In the genomic region with DNA sequence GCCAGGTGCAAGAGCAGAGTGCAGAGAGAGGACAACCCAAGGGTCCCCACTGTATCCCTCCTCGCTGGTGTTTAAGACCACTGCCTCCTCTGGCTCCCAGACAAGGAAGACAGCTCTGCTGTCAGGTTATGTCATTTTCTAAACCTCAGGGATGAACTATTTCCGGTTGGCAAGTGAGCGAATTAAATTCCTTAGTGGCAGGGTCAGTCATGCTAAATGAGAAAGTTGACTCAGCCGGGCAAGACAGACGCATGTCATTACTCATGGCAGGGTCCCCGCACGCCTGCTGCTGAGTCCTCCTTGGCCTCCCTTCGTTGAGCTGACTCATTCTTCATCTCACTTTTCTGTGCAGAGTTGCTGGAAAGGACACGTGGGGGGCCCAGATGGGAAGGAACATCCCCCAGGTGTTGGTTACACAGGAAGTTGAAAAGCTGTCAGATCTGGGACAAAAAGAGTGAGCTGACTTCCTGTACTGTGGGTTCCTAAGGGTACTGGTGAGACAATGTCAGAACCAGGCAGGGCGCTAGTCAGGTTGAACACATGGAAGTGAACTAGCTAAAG, we compare ENCODE assay signal across 1 cellular context.
TF ChIP-seq lines count a peak whose summit lies in the region.

No MANE protein-coding gene starts in this region.

TF ChIP-seq in K562, 482 proteins besides CTCF, POLR2A, EP300 and RAD21 (continued from another document and continues in another):
- TF ChIP-seq MED1 (CRISPR knock-in tag; IDR thresholded peaks at IDR 0.05; ENCODE audit: borderline replicate concordance) (no peak), BRD9 (IDR thresholded peaks at IDR 0.05; ENCODE audit: low read depth, partially characterized antibody) (no peak), BRCA1 (IDR thresholded peaks at IDR 0.05) (no peak), BRCA1 (CRISPR knock-in tag; IDR thresholded peaks at IDR 0.05) (no peak), KHSRP (IDR thresholded peaks at IDR 0.05) (no peak), CBFA2T3 (IDR thresholded peaks at IDR 0.05) (peak; percentile 64), ELF2 (CRISPR knock-in tag; IDR thresholded peaks at IDR 0.05) (no peak), YBX1 (IDR thresholded peaks at IDR 0.05) (no peak), HNRNPLL (IDR thresholded peaks at IDR 0.05; ENCODE audit: low read depth, low read length, poor library complexity, severe bottlenecking) (no peak), ATF1 (CRISPR knock-in tag; IDR thresholded peaks at IDR 0.05) (no peak), ATF1 (tag; IDR thresholded peaks at IDR 0.05) (peak; percentile 42; the same call in 1 of the 2 replicates), NRF1 (conservative IDR thresholded peaks at IDR 0.05 in 1 of 2, IDR thresholded peaks at IDR 0.05 in 1 of 2) (peak; percentile 39 to 58; a peak in 3 of 4 replicates), JUNB (CRISPR knock-in tag; conservative IDR thresholded peaks at IDR 0.05) (no peak), ZNF311 (CRISPR knock-in tag; IDR thresholded peaks at IDR 0.05) (no peak), DPF2 (IDR thresholded peaks at IDR 0.05) (0 out of 2 replicates have a peak, but pooled peaks have one; percentile 56), NR2C1 (IDR thresholded peaks at IDR 0.05) (no peak), NR2C1 (tag; IDR thresholded peaks at IDR 0.05) (peak; percentile 20; the same call in 1 of the 2 replicates), KLF6 (CRISPR knock-in tag; IDR thresholded peaks at IDR 0.05; ENCODE audit: borderline replicate concordance) (no peak), POLR2B (IDR thresholded peaks at IDR 0.05; ENCODE audit: low read depth, partially characterized antibody) (no peak), MCM7 (IDR thresholded peaks at IDR 0.05) (no peak), PTRF (tag; IDR thresholded peaks at IDR 0.05) (no peak), PTTG1 (tag; IDR thresholded peaks at IDR 0.05; ENCODE audit: low read depth) (no peak), CXXC5 (CRISPR knock-in tag; IDR thresholded peaks at IDR 0.05) (peak; percentile 69), RFX7 (CRISPR knock-in tag; IDR thresholded peaks at IDR 0.05) (no peak), ZNF316 (IDR thresholded peaks at IDR 0.05) (peak; percentile 83), RBM39 (optimal IDR thresholded peaks at IDR 0.05; ENCODE audit: low read depth, low read length) (no peak), HLTF (IDR thresholded peaks at IDR 0.05) (no peak), ZNF717 (CRISPR knock-in tag; IDR thresholded peaks at IDR 0.05) (no peak), PYGO2 (tag; IDR thresholded peaks at IDR 0.05) (no peak), ETV5 (CRISPR knock-in tag; IDR thresholded peaks at IDR 0.05; ENCODE audit: low read depth) (0 out of 2 replicates have a peak, but pooled peaks have one; percentile 21), POLR2H (tag; IDR thresholded peaks at IDR 0.05; ENCODE audit: low read depth) (no peak), L3MBTL2 (IDR thresholded peaks at IDR 0.05) (peak; percentile 85), CBX5 (IDR thresholded peaks at IDR 0.05; ENCODE audit: borderline replicate concordance, low read depth) (no peak)
- TF ChIP-seq, protein P1, sequence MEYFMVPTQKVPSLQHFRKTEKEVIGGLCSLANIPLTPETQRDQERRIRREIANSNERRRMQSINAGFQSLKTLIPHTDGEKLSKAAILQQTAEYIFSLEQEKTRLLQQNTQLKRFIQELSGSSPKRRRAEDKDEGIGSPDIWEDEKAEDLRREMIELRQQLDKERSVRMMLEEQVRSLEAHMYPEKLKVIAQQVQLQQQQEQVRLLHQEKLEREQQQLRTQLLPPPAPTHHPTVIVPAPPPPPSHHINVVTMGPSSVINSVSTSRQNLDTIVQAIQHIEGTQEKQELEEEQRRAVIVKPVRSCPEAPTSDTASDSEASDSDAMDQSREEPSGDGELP (CRISPR knock-in tag; IDR thresholded peaks at IDR 0.05; ENCODE audit: borderline replicate concordance), result peak; percentile 52
- TF ChIP-seq, protein P2, sequence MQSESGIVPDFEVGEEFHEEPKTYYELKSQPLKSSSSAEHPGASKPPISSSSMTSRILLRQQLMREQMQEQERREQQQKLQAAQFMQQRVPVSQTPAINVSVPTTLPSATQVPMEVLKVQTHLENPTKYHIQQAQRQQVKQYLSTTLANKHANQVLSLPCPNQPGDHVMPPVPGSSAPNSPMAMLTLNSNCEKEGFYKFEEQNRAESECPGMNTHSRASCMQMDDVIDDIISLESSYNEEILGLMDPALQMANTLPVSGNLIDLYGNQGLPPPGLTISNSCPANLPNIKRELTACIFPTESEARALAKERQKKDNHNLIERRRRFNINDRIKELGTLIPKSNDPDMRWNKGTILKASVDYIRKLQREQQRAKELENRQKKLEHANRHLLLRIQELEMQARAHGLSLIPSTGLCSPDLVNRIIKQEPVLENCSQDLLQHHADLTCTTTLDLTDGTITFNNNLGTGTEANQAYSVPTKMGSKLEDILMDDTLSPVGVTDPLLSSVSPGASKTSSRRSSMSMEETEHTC (IDR thresholded peaks at IDR 0.05), result no peak
- TF ChIP-seq, protein P3, sequence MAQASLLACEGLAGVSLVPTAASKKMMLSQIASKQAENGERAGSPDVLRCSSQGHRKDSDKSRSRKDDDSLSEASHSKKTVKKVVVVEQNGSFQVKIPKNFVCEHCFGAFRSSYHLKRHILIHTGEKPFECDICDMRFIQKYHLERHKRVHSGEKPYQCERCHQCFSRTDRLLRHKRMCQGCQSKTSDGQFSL (CRISPR knock-in tag; IDR thresholded peaks at IDR 0.05), result no peak
- TF ChIP-seq, protein P3 (tag; IDR thresholded peaks at IDR 0.05), result no peak
- TF ChIP-seq, protein P4, sequence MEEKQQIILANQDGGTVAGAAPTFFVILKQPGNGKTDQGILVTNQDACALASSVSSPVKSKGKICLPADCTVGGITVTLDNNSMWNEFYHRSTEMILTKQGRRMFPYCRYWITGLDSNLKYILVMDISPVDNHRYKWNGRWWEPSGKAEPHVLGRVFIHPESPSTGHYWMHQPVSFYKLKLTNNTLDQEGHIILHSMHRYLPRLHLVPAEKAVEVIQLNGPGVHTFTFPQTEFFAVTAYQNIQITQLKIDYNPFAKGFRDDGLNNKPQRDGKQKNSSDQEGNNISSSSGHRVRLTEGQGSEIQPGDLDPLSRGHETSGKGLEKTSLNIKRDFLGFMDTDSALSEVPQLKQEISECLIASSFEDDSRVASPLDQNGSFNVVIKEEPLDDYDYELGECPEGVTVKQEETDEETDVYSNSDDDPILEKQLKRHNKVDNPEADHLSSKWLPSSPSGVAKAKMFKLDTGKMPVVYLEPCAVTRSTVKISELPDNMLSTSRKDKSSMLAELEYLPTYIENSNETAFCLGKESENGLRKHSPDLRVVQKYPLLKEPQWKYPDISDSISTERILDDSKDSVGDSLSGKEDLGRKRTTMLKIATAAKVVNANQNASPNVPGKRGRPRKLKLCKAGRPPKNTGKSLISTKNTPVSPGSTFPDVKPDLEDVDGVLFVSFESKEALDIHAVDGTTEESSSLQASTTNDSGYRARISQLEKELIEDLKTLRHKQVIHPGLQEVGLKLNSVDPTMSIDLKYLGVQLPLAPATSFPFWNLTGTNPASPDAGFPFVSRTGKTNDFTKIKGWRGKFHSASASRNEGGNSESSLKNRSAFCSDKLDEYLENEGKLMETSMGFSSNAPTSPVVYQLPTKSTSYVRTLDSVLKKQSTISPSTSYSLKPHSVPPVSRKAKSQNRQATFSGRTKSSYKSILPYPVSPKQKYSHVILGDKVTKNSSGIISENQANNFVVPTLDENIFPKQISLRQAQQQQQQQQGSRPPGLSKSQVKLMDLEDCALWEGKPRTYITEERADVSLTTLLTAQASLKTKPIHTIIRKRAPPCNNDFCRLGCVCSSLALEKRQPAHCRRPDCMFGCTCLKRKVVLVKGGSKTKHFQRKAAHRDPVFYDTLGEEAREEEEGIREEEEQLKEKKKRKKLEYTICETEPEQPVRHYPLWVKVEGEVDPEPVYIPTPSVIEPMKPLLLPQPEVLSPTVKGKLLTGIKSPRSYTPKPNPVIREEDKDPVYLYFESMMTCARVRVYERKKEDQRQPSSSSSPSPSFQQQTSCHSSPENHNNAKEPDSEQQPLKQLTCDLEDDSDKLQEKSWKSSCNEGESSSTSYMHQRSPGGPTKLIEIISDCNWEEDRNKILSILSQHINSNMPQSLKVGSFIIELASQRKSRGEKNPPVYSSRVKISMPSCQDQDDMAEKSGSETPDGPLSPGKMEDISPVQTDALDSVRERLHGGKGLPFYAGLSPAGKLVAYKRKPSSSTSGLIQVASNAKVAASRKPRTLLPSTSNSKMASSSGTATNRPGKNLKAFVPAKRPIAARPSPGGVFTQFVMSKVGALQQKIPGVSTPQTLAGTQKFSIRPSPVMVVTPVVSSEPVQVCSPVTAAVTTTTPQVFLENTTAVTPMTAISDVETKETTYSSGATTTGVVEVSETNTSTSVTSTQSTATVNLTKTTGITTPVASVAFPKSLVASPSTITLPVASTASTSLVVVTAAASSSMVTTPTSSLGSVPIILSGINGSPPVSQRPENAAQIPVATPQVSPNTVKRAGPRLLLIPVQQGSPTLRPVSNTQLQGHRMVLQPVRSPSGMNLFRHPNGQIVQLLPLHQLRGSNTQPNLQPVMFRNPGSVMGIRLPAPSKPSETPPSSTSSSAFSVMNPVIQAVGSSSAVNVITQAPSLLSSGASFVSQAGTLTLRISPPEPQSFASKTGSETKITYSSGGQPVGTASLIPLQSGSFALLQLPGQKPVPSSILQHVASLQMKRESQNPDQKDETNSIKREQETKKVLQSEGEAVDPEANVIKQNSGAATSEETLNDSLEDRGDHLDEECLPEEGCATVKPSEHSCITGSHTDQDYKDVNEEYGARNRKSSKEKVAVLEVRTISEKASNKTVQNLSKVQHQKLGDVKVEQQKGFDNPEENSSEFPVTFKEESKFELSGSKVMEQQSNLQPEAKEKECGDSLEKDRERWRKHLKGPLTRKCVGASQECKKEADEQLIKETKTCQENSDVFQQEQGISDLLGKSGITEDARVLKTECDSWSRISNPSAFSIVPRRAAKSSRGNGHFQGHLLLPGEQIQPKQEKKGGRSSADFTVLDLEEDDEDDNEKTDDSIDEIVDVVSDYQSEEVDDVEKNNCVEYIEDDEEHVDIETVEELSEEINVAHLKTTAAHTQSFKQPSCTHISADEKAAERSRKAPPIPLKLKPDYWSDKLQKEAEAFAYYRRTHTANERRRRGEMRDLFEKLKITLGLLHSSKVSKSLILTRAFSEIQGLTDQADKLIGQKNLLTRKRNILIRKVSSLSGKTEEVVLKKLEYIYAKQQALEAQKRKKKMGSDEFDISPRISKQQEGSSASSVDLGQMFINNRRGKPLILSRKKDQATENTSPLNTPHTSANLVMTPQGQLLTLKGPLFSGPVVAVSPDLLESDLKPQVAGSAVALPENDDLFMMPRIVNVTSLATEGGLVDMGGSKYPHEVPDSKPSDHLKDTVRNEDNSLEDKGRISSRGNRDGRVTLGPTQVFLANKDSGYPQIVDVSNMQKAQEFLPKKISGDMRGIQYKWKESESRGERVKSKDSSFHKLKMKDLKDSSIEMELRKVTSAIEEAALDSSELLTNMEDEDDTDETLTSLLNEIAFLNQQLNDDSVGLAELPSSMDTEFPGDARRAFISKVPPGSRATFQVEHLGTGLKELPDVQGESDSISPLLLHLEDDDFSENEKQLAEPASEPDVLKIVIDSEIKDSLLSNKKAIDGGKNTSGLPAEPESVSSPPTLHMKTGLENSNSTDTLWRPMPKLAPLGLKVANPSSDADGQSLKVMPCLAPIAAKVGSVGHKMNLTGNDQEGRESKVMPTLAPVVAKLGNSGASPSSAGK (IDR thresholded peaks at IDR 0.05), result peak; percentile 77
- TF ChIP-seq, protein P5, sequence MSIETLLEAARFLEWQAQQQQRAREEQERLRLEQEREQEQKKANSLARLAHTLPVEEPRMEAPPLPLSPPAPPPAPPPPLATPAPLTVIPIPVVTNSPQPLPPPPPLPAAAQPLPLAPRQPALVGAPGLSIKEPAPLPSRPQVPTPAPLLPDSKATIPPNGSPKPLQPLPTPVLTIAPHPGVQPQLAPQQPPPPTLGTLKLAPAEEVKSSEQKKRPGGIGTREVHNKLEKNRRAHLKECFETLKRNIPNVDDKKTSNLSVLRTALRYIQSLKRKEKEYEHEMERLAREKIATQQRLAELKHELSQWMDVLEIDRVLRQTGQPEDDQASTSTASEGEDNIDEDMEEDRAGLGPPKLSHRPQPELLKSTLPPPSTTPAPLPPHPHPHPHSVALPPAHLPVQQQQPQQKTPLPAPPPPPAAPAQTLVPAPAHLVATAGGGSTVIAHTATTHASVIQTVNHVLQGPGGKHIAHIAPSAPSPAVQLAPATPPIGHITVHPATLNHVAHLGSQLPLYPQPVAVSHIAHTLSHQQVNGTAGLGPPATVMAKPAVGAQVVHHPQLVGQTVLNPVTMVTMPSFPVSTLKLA (conservative IDR thresholded peaks at IDR 0.05), result peak; percentile 84 to 89
- TF ChIP-seq, protein P6, sequence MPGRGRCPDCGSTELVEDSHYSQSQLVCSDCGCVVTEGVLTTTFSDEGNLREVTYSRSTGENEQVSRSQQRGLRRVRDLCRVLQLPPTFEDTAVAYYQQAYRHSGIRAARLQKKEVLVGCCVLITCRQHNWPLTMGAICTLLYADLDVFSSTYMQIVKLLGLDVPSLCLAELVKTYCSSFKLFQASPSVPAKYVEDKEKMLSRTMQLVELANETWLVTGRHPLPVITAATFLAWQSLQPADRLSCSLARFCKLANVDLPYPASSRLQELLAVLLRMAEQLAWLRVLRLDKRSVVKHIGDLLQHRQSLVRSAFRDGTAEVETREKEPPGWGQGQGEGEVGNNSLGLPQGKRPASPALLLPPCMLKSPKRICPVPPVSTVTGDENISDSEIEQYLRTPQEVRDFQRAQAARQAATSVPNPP (IDR thresholded peaks at IDR 0.05; ENCODE audit: borderline replicate concordance, insufficient read depth, insufficient read length), result no peak
- TF ChIP-seq, protein P7, sequence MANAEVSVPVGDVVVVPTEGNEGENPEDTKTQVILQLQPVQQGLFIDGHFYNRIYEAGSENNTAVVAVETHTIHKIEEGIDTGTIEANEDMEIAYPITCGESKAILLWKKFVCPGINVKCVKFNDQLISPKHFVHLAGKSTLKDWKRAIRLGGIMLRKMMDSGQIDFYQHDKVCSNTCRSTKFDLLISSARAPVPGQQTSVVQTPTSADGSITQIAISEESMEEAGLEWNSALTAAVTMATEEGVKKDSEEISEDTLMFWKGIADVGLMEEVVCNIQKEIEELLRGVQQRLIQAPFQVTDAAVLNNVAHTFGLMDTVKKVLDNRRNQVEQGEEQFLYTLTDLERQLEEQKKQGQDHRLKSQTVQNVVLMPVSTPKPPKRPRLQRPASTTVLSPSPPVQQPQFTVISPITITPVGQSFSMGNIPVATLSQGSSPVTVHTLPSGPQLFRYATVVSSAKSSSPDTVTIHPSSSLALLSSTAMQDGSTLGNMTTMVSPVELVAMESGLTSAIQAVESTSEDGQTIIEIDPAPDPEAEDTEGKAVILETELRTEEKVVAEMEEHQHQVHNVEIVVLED (CRISPR knock-in tag; IDR thresholded peaks at IDR 0.05), result no peak
- TF ChIP-seq, protein P8, sequence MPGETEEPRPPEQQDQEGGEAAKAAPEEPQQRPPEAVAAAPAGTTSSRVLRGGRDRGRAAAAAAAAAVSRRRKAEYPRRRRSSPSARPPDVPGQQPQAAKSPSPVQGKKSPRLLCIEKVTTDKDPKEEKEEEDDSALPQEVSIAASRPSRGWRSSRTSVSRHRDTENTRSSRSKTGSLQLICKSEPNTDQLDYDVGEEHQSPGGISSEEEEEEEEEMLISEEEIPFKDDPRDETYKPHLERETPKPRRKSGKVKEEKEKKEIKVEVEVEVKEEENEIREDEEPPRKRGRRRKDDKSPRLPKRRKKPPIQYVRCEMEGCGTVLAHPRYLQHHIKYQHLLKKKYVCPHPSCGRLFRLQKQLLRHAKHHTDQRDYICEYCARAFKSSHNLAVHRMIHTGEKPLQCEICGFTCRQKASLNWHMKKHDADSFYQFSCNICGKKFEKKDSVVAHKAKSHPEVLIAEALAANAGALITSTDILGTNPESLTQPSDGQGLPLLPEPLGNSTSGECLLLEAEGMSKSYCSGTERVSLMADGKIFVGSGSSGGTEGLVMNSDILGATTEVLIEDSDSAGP (CRISPR knock-in tag; IDR thresholded peaks at IDR 0.05), result no peak
